Comparison of ENCODE assay signal across 9 cellular contexts in genomic region chr9:129437626-129438323, GRCh38.
DNase-seq lines count a peak whose midpoint lies in the region; ATAC-seq and TF ChIP-seq lines count a peak whose summit lies in the region.
"Had no signal": no experiment of that assay in that cellular context is flagged by ENCODE, and none has a peak within 500 bp of the region (broad histone marks: within the 10 kb centered on the region; RNA-seq: fewer than 3 reads in every experiment).

No MANE protein-coding gene starts in this region.

- H3K9me3 ChIP-seq in AG04450 (ENCODE audit: control insufficient read depth, insufficient read depth, low read length) (peaks cover 3% of the 10 kb centered on the region), NT2/D1 (ENCODE audit: insufficient read depth, low read length) (no peaks in the 10 kb centered on the region; the same call in 1 of the 2 replicates)
- H3K9me3 ChIP-seq in naive thymus-derived CD4-positive, alpha-beta T cell (ENCODE audit: control insufficient read depth in 2 of 3, low read length in 3 of 3) = no peaks in the 10 kb centered on the region

- H3K4me3 ChIP-seq in AG04450 (ENCODE audit: low read depth, low read length) (peak overlapping the region; percentile 59), NT2/D1 (ENCODE audit: insufficient read length, low read depth) (peak overlapping the region; percentile 40)
- peak overlapping the region; percentile 62 for H3K4me3 ChIP-seq in naive thymus-derived CD4-positive, alpha-beta T cell (ENCODE audit: low read length)

- intact Hi-C loops in naive thymus-derived CD4-positive, alpha-beta T cell (cut with micrococcal nuclease) = loop anchor here (1.0 to 2.0 kb wide), 5 partner anchors 21 to 59 kb away; no protein-coding TSS in a partner anchor

- peak overlapping the region; percentile 84 for H3K9ac ChIP-seq in NT2/D1 (ENCODE audit: insufficient read length, low read depth)

- ATAC-seq in naive thymus-derived CD4-positive, alpha-beta T cell = no peak
- ATAC-seq: stimulated activated memory B cell treated with anti-CD40 and anti-IgM and Interleukin-4, amounts not matched to agents 10 μg/mL and 1 μg/mL and 100 μg/mL, for 72 hours had no signal

- H3K4me1 Mint-ChIP-seq in endothelial cell (ENCODE audit: unreplicated experiment) = peaks cover 16% of the 10 kb centered on the region
- H3K4me1 Mint-ChIP-seq in naive thymus-derived CD4-positive, alpha-beta T cell = peaks cover 21 to 37% (median 26%) of the 10 kb centered on the region in 7 donors

- H3K27ac Mint-ChIP-seq in endothelial cell (ENCODE audit: unreplicated experiment) = no peak overlapping the region
- peak overlapping the region in 2 of 9 donors; percentile 49 to 81 for H3K27ac Mint-ChIP-seq in naive thymus-derived CD4-positive, alpha-beta T cell

- CTCF ChIA-PET in AG04450 (lab: Charles Lee) = interaction anchor here (1.0 kb wide), 1 partner anchor 173 kb away, joined by 3 read pairs; no protein-coding TSS in a partner anchor
- CTCF ChIA-PET in naive thymus-derived CD4-positive, alpha-beta T cell (lab: Charles Lee) = no interaction called here

- H3K4me3 Mint-ChIP-seq in endothelial cell (ENCODE audit: unreplicated experiment) = peak overlapping the region; percentile 63
- H3K4me3 Mint-ChIP-seq in naive thymus-derived CD4-positive, alpha-beta T cell = peak overlapping the region; percentile 31 to 89 (median 80)

- H3K36me3 ChIP-seq in NT2/D1 (ENCODE audit: insufficient read depth, insufficient read length, low read length) = no peaks in the 10 kb centered on the region
- no peaks in the 10 kb centered on the region for H3K36me3 ChIP-seq in naive thymus-derived CD4-positive, alpha-beta T cell (ENCODE audit: control insufficient read depth in 2 of 3, insufficient read depth in 3 of 3, low read length in 3 of 3)

- H3K27me3 Mint-ChIP-seq in endothelial cell (ENCODE audit: unreplicated experiment) = peaks cover 26% of the 10 kb centered on the region
- H3K27me3 Mint-ChIP-seq in naive thymus-derived CD4-positive, alpha-beta T cell = peaks cover 27 to 75% (median 32%) of the 10 kb centered on the region in 5 donors

- TF ChIP-seq CTCF in AG04450 (IDR thresholded peaks at IDR 0.05; ENCODE audit: low read depth, low read length) = 0 out of 2 replicates have a peak, but pooled peaks have one; percentile 8
- TF ChIP-seq CTCF in endothelial cell (IDR thresholded peaks at IDR 0.05; ENCODE audit: unreplicated experiment) = no peak

- no peak for DNase-seq in AG04450 (ENCODE audit: low read depth, low spot score)
- DNase-seq in NT2/D1 (ENCODE audit: low read depth, low spot score) = no peak
- no peak for DNase-seq in endothelial cell (ENCODE audit: low spot score)
- peak in 1 of 9 donors; percentile 12 for DNase-seq in naive thymus-derived CD4-positive, alpha-beta T cell
- no peak for DNase-seq in SW480 (ENCODE audit: low spot score)
- no peak for DNase-seq in stimulated activated naive CD4-positive, alpha-beta T cell (lab: John Stamatoyannopoulos, UW)
- no peak for DNase-seq in D341Med (ENCODE audit: low spot score)
- DNase-seq in DMS 273 treated with DMSO at 0.1 percent for 48 hours (lab: John Stamatoyannopoulos, UW) = no peak

- H3K27me3 ChIP-seq in AG04450 (ENCODE audit: control insufficient read depth, insufficient read depth, low read length) = peaks cover under 1% of the 10 kb centered on the region
- peaks cover 39% of the 10 kb centered on the region for H3K27me3 ChIP-seq in NT2/D1 (ENCODE audit: insufficient read depth, insufficient read length)
- H3K27me3 ChIP-seq in naive thymus-derived CD4-positive, alpha-beta T cell (ENCODE audit: control insufficient read depth in 2 of 2, insufficient read depth in 2 of 2, low read length in 2 of 2) = peaks cover 5 to 8% of the 10 kb centered on the region in 2 donors

- POLR2A ChIA-PET in AG04450 (lab: Yijun Ruan, JAX) = interaction anchor here (0.7 to 1.5 kb wide), 4 partner anchors 18 to 260 kb away, joined by 3 to 8 read pairs (median 5); partner anchors contain the start of gene IER5L
- POLR2A ChIA-PET in naive thymus-derived CD4-positive, alpha-beta T cell (lab: Charles Lee) = interaction anchor here (0.7 to 2.2 kb wide), 4 partner anchors 23 to 54 kb away, joined by 3 to 9 read pairs (median 3); no protein-coding TSS in a partner anchor

- H3K36me3 Mint-ChIP-seq in endothelial cell (ENCODE audit: low read depth, unreplicated experiment) = no peaks in the 10 kb centered on the region
- H3K36me3 Mint-ChIP-seq in naive thymus-derived CD4-positive, alpha-beta T cell = peaks cover 0 to 3% (median 0%) of the 10 kb centered on the region in 5 donors
- H3K36me3 Mint-ChIP-seq: stimulated activated memory B cell treated with anti-CD40 and anti-IgM and Interleukin-4, amounts not matched to agents 10 μg/mL and 1 μg/mL and 100 μg/mL, for 72 hours had no signal

- peaks cover 15% of the 10 kb centered on the region for H3K4me1 ChIP-seq in NT2/D1 (ENCODE audit: insufficient read depth, insufficient read length)
- H3K4me1 ChIP-seq in naive thymus-derived CD4-positive, alpha-beta T cell (ENCODE audit: control insufficient read depth in 2 of 2, insufficient read depth in 2 of 2, low read length in 2 of 2) = peaks cover 10 to 19% of the 10 kb centered on the region in 2 donors

- no peaks in the 10 kb centered on the region for H3K9me3 Mint-ChIP-seq in endothelial cell (ENCODE audit: unreplicated experiment)
- peaks cover 0 to 6% (median 0%) of the 10 kb centered on the region in 11 donors for H3K9me3 Mint-ChIP-seq in naive thymus-derived CD4-positive, alpha-beta T cell
- H3K9me3 Mint-ChIP-seq: stimulated activated memory B cell treated with anti-CD40 and anti-IgM and Interleukin-4, amounts not matched to agents 10 μg/mL and 1 μg/mL and 100 μg/mL, for 72 hours had no signal

- peak overlapping the region; percentile 31 for H3K27ac ChIP-seq in AG04450 (ENCODE audit: low read depth, low read length)
- no peak overlapping the region for H3K27ac ChIP-seq in naive thymus-derived CD4-positive, alpha-beta T cell (ENCODE audit: low read depth, low read length)
